8 cellular contexts compared by ENCODE assay signal in genomic region chr4:56958111-56958517, GRCh38. TPM values are rescaled to one million over a fixed set of nuclear protein-coding genes. Genes with fewer than 3 reads are reported as not detected.
DNase-seq lines count a peak whose midpoint lies in the region; ATAC-seq and TF ChIP-seq lines count a peak whose summit lies in the region.

No MANE protein-coding gene starts in this region.

- no peaks in the 10 kb centered on the region for H3K9me2 ChIP-seq in MM.1S (replicated peaks; ENCODE audit: insufficient read depth, low read length)

- H3K9me3 ChIP-seq in MM.1S (replicated peaks; ENCODE audit: insufficient read depth, low read length) = no peaks in the 10 kb centered on the region

- H3K9ac ChIP-seq in MM.1S (ENCODE audit: low read length) = no peak overlapping the region

- H3K4me3 ChIP-seq in MM.1S (ENCODE audit: low read length) = no peak overlapping the region

- H3K4me2 ChIP-seq in MM.1S (ENCODE audit: low read depth, low read length) = no peak overlapping the region

- DNase-seq in DMS79 treated with DMSO at 0.1 percent for 48 hours (lab: John Stamatoyannopoulos, UW) (peak; percentile 87), NCI-H446 (lab: John Stamatoyannopoulos, UW) (peak; percentile 76 to 90), dermis blood vessel endothelial cell (peak; percentile 91), midbrain (lab: John Stamatoyannopoulos, UW) (peak; percentile 71), MM.1S (no peak), erythroblast (lab: John Stamatoyannopoulos, UW) (no peak)
- DNase-seq in stimulated activated CD8-positive, alpha-beta memory T cell treated with anti-CD3 and anti-CD28 coated beads, Interleukin-4, amount 100 ng/mL, for 48 hours = no peak

- no peaks in the 10 kb centered on the region for H3K4me1 ChIP-seq in MM.1S (ENCODE audit: low read length)

- no peak for TF ChIP-seq POLR2A in erythroblast (IDR thresholded peaks at IDR 0.05; ENCODE audit: low read length)

- TF ChIP-seq CTCF in MM.1S (IDR thresholded peaks at IDR 0.05; ENCODE audit: low read length) = no peak

- no peaks in the 10 kb centered on the region for H4K20me1 ChIP-seq in MM.1S (ENCODE audit: insufficient read depth, low read length)

- no peaks in the 10 kb centered on the region for H3K79me2 ChIP-seq in MM.1S (ENCODE audit: low read length)

- no peak overlapping the region for H2AFZ ChIP-seq in MM.1S (ENCODE audit: low read length)

- no peaks in the 10 kb centered on the region for H3K27me3 ChIP-seq in MM.1S (replicated peaks; ENCODE audit: insufficient read depth, low read length)

- H3F3A ChIP-seq in MM.1S (ENCODE audit: insufficient read depth, low read length) = 0 out of 2 replicates have a peak, but pooled peaks cover 6% of the 10 kb centered on the region

- H3K36me3 ChIP-seq in MM.1S (replicated peaks; ENCODE audit: insufficient read depth, low read length) = no peaks in the 10 kb centered on the region

- no peak for ATAC-seq in HG02840 (IDR thresholded peaks at IDR 0.05; ENCODE audit: low FRiP score, unreplicated experiment)

- no peak overlapping the region for H3K27ac ChIP-seq in MM.1S (ENCODE audit: low read length)

RNA-seq across cellular contexts. Expression of gene NOA1, which starts 19.3 kb away (rescaled TPM):
- 22.6 and 29.2 TPM in 2 replicates for total RNA-seq in dermis blood vessel endothelial cell

RNA-seq across cellular contexts. Expression of gene POLR2B, which starts 20.6 kb away (rescaled TPM):
- total RNA-seq in dermis blood vessel endothelial cell = 108 and 192 TPM in 2 replicates

RNA-seq across cellular contexts. Expression of gene REST, which starts 50.4 kb away (rescaled TPM):
- total RNA-seq in dermis blood vessel endothelial cell = 31.8 and 46.5 TPM in 2 replicates

Comparison
In these comparisons a context has a peak if more than half of its experiments do, and no peak if none do; other contexts are left out.
1. DNase-seq: peak in DMS79 treated with DMSO at 0.1 percent for 48 hours (single experiment), NCI-H446 (2 of 2), dermis blood vessel endothelial cell (single experiment) and midbrain (single experiment); none in stimulated activated CD8-positive, alpha-beta memory T cell treated with anti-CD3 and anti-CD28 coated beads, Interleukin-4, amount 100 ng/mL, for 48 hours (single experiment), MM.1S (single experiment) and erythroblast (0 of 2).